In genomic region chr11:15118431-15118830, GRCh38 we compare ENCODE assay signal across 24 cellular contexts. TPM values are rescaled to one million over a fixed set of nuclear protein-coding genes. Genes with fewer than 3 reads are reported as not detected.
DNase-seq lines count a peak whose midpoint lies in the region; ATAC-seq and TF ChIP-seq lines count a peak whose summit lies in the region.
"Had no signal": no experiment of that assay in that cellular context is flagged by ENCODE, and none has a peak within 500 bp of the region (broad histone marks: within the 10 kb centered on the region; RNA-seq: fewer than 3 reads in every experiment).

No MANE protein-coding gene starts in this region.

- dilution Hi-C loops in IMR-90 (cut with HindIII; ENCODE audit: low sequenced_read_pairs, unreplicated experiment), result no loop called here

- ATAC-seq in GM19463 (IDR thresholded peaks at IDR 0.05; ENCODE audit: unreplicated experiment), result peak; percentile 41
- ATAC-seq in IMR-90 (ENCODE audit: low read depth), result no peak
- ATAC-seq in T-helper 17 cell, result no peak
- ATAC-seq in naive thymus-derived CD4-positive, alpha-beta T cell, result no peak
- ATAC-seq: upper lobe of right lung had no signal

- H4K5ac ChIP-seq in IMR-90 (ENCODE audit: low read depth, low read length), result no peak overlapping the region

- H3K27me3 ChIP-seq in IMR-90 (ENCODE audit: control insufficient read depth, insufficient read depth, low read length), result no peaks in the 10 kb centered on the region
- peaks cover 0 to 3% of the 10 kb centered on the region in 2 donors for H3K27me3 ChIP-seq in naive thymus-derived CD4-positive, alpha-beta T cell (ENCODE audit: control insufficient read depth in 2 of 2, insufficient read depth in 2 of 2, low read length in 2 of 2)
- H3K27me3 ChIP-seq: Peyer's patch, right atrium auricular region had no signal

- H3K9me3 Mint-ChIP-seq in T-helper 2 cell treated with Interferon-gamma antibody and Interleukin-4, amounts not matched to agents 5 μg/mL and 100 μg/mL, for 36 hours, result no peaks in the 10 kb centered on the region
- peaks cover 0 to 4% (median 0%) of the 10 kb centered on the region in 11 donors for H3K9me3 Mint-ChIP-seq in naive thymus-derived CD4-positive, alpha-beta T cell
- H3K9me3 Mint-ChIP-seq: HFFc6 had no signal

- peak overlapping the region; percentile 6; the same call in 1 of the 2 replicates for H2BK20ac ChIP-seq in IMR-90 (ENCODE audit: low read depth, low read length)

- H3K4ac ChIP-seq in IMR-90 (ENCODE audit: low read depth, low read length), result no peak overlapping the region

- H3K56ac ChIP-seq in IMR-90 (ENCODE audit: extremely low read depth, insufficient read depth, low read length), result no peak overlapping the region

- H3K27ac Mint-ChIP-seq in T-helper 2 cell treated with Interferon-gamma antibody and Interleukin-4, amounts not matched to agents 5 μg/mL and 100 μg/mL, for 36 hours, result no peak overlapping the region
- H3K27ac Mint-ChIP-seq in T-helper 17 cell, result no peak overlapping the region
- peak overlapping the region in 1 of 9 donors; percentile 78 for H3K27ac Mint-ChIP-seq in naive thymus-derived CD4-positive, alpha-beta T cell
- H3K27ac Mint-ChIP-seq: HFFc6 had no signal

- H3K36me3 ChIP-seq in IMR-90 (ENCODE audit: control insufficient read depth, insufficient read depth, low read length), result no peaks in the 10 kb centered on the region
- no peaks in the 10 kb centered on the region for H3K36me3 ChIP-seq in naive thymus-derived CD4-positive, alpha-beta T cell (ENCODE audit: control insufficient read depth in 2 of 3, insufficient read depth in 3 of 3, low read length in 3 of 3)
- H3K36me3 ChIP-seq: Peyer's patch, right atrium auricular region, stomach, upper lobe of right lung had no signal

- no peak overlapping the region for H3K27ac ChIP-seq in IMR-90 (ENCODE audit: insufficient read depth, low read length)
- no peak overlapping the region for H3K27ac ChIP-seq in naive thymus-derived CD4-positive, alpha-beta T cell (ENCODE audit: low read depth, low read length)
- H3K27ac ChIP-seq: HL-60, right atrium auricular region, SK-N-MC, stomach, upper lobe of right lung had no signal

- H2AFZ ChIP-seq in IMR-90 (replicated peaks; ENCODE audit: low read length, poor library complexity), result no peak overlapping the region

- H3K14ac ChIP-seq in IMR-90 (replicated peaks; ENCODE audit: low read depth, low read length), result peak overlapping the region; percentile 11; the same call in 1 of the 2 replicates

- peaks cover 19% of the 10 kb centered on the region for H3K4me1 Mint-ChIP-seq in T-helper 2 cell treated with Interferon-gamma antibody and Interleukin-4, amounts not matched to agents 5 μg/mL and 100 μg/mL, for 36 hours (ENCODE audit: low read depth)
- H3K4me1 Mint-ChIP-seq in T-helper 17 cell, result peaks cover 5% of the 10 kb centered on the region
- H3K4me1 Mint-ChIP-seq in naive thymus-derived CD4-positive, alpha-beta T cell, result peaks cover 4 to 42% (median 12%) of the 10 kb centered on the region in 7 donors

- H3K4me3 ChIP-seq in IMR-90 (ENCODE audit: insufficient read depth, low read depth, low read length), result no peak overlapping the region
- H3K4me3 ChIP-seq in naive thymus-derived CD4-positive, alpha-beta T cell (ENCODE audit: low read length), result no peak overlapping the region
- H3K4me3 ChIP-seq: Peyer's patch, right atrium auricular region, SK-N-MC, stomach, upper lobe of right lung had no signal

- peaks cover 8% of the 10 kb centered on the region for H3K4me1 ChIP-seq in IMR-90 (ENCODE audit: control insufficient read depth, insufficient read depth, low read length)
- no peaks in the 10 kb centered on the region for H3K4me1 ChIP-seq in naive thymus-derived CD4-positive, alpha-beta T cell (ENCODE audit: control insufficient read depth in 2 of 2, insufficient read depth in 2 of 2, low read length in 2 of 2)
- H3K4me1 ChIP-seq: upper lobe of right lung had no signal

- peaks cover 23% of the 10 kb centered on the region for H3K9me1 ChIP-seq in IMR-90 (ENCODE audit: insufficient read depth, low read length)

- H2BK15ac ChIP-seq in IMR-90 (ENCODE audit: low read depth, low read length), result peak overlapping the region; percentile 37; the same call in 1 of the 3 replicates

- H2AK5ac ChIP-seq in IMR-90 (ENCODE audit: low read depth, low read length), result no peak overlapping the region

- H3K9ac ChIP-seq in IMR-90 (ENCODE audit: low read depth, low read length), result no peak overlapping the region

- H4K8ac ChIP-seq in IMR-90 (ENCODE audit: low read depth in 2 of 2, low read length in 2 of 2), result no peak overlapping the region

- CTCF ChIA-PET in IMR-90 (lab: Yijun Ruan, JAX), result interaction anchor here (0.6 to 0.8 kb wide), 2 partner anchors 984 to 1411 kb away, joined by 3 read pairs; no protein-coding TSS in a partner anchor
- CTCF ChIA-PET in naive thymus-derived CD4-positive, alpha-beta T cell (lab: Charles Lee), result no interaction called here

- no peaks in the 10 kb centered on the region for H4K20me1 ChIP-seq in IMR-90 (ENCODE audit: insufficient read depth, low read length)

- DNase-seq in T-helper 2 cell treated with Interferon-gamma antibody and Interleukin-4, amounts not matched to agents 5 μg/mL and 100 μg/mL, for 36 hours (ENCODE audit: low spot score), result peak; percentile 30
- no peak for DNase-seq in T-helper 2 cell
- no peak for DNase-seq in IMR-90
- DNase-seq in kidney tubule cell (ENCODE audit: low spot score), result peak; percentile 61
- DNase-seq in epidermal melanocyte (ENCODE audit: insufficient read length, low spot score), result no peak
- DNase-seq in T-helper 17 cell, result no peak
- DNase-seq in naive thymus-derived CD4-positive, alpha-beta T cell, result no peak
- DNase-seq: 8988T; activated CD4-positive, alpha-beta T cell treated with anti-CD3 and anti-CD28 coated beads, Interleukin-2, amount 50 U/mL, for 4 hours; aorta; DMS 273 treated with DMSO at 0.1 percent for 48 hours; foreskin fibroblast; GF-D8; HFFc6; KG1; NCI-H1105; NCI-H82; Peyer's patch; stomach; upper lobe of right lung had no signal

- BruUV-seq in IMR-90 (replicated peaks; lab: Mats Ljungman, UMichigan), result no TSS peak

- peaks cover 0 to 21% of the 10 kb centered on the region in 2 experiments; a peak in 1 of 4 replicates for H3K79me1 ChIP-seq in IMR-90 (ENCODE audit: low read depth in 1 of 2, low read length in 2 of 2)

- peaks cover 39% of the 10 kb centered on the region for H3K27me3 Mint-ChIP-seq in T-helper 2 cell treated with Interferon-gamma antibody and Interleukin-4, amounts not matched to agents 5 μg/mL and 100 μg/mL, for 36 hours (ENCODE audit: low read depth)
- peaks cover 45% of the 10 kb centered on the region for H3K27me3 Mint-ChIP-seq in T-helper 17 cell
- peaks cover 45 to 67% (median 66%) of the 10 kb centered on the region in 5 donors for H3K27me3 Mint-ChIP-seq in naive thymus-derived CD4-positive, alpha-beta T cell

- H3K9me3 ChIP-seq in IMR-90 (ENCODE audit: control insufficient read depth, insufficient read depth, low read length) (no peaks in the 10 kb centered on the region), T-helper 17 cell (ENCODE audit: control insufficient read depth, low read length, poor library complexity, severe bottlenecking) (no peaks in the 10 kb centered on the region)
- no peaks in the 10 kb centered on the region for H3K9me3 ChIP-seq in naive thymus-derived CD4-positive, alpha-beta T cell (ENCODE audit: control insufficient read depth in 2 of 3, low read length in 3 of 3)
- H3K9me3 ChIP-seq: Peyer's patch, right atrium auricular region, stomach, upper lobe of right lung had no signal

- no peak overlapping the region for H2BK5ac ChIP-seq in IMR-90 (ENCODE audit: low read depth, low read length, poor library complexity, severe bottlenecking)

- H3K4me3 Mint-ChIP-seq in T-helper 2 cell treated with Interferon-gamma antibody and Interleukin-4, amounts not matched to agents 5 μg/mL and 100 μg/mL, for 36 hours, result no peak overlapping the region
- no peak overlapping the region for H3K4me3 Mint-ChIP-seq in T-helper 17 cell
- H3K4me3 Mint-ChIP-seq in naive thymus-derived CD4-positive, alpha-beta T cell, result peak overlapping the region in 1 of 10 donors; percentile 47
- H3K4me3 Mint-ChIP-seq: HFFc6 had no signal

- in situ Hi-C loops in IMR-90 (cut with MboI; ENCODE audit: low sequenced_read_pairs), result no loop called here

- no peak overlapping the region; the same call in 1 of the 2 replicates for H3K23ac ChIP-seq in IMR-90 (ENCODE audit: low read depth, low read length)

- no peak for TF ChIP-seq RAD21 in IMR-90 (IDR thresholded peaks at IDR 0.05; ENCODE audit: low read length)

- H4K91ac ChIP-seq in IMR-90 (ENCODE audit: insufficient read depth, low read depth, low read length), result no peak overlapping the region; the same call in 1 of the 2 replicates

- 0 out of 2 replicates have a peak overlapping the region, but pooled peaks have one; percentile 29 for H2BK120ac ChIP-seq in IMR-90 (ENCODE audit: low read depth, low read length)

- H3K18ac ChIP-seq in IMR-90 (ENCODE audit: low read depth, low read length), result no peak overlapping the region

- POLR2A ChIA-PET in IMR-90 (lab: Charles Lee; ENCODE audit: unreplicated experiment), result no interaction called here
- POLR2A ChIA-PET in naive thymus-derived CD4-positive, alpha-beta T cell (lab: Charles Lee), result no interaction called here

- no peak for TF ChIP-seq POLR2A in IMR-90 (IDR thresholded peaks at IDR 0.05; ENCODE audit: low read depth, low read length)

- no peak overlapping the region for H3K4me2 ChIP-seq in IMR-90 (ENCODE audit: low read depth, low read length)

- no peak for TF ChIP-seq CTCF in IMR-90 (conservative IDR thresholded peaks at IDR 0.05; ENCODE audit: low read depth, low read length)

- no peaks in the 10 kb centered on the region for H3K36me3 Mint-ChIP-seq in T-helper 2 cell treated with Interferon-gamma antibody and Interleukin-4, amounts not matched to agents 5 μg/mL and 100 μg/mL, for 36 hours (ENCODE audit: low read depth)
- H3K36me3 Mint-ChIP-seq in T-helper 17 cell (ENCODE audit: low read depth), result peaks cover 15% of the 10 kb centered on the region
- peaks cover 0 to 15% (median 0%) of the 10 kb centered on the region in 5 donors for H3K36me3 Mint-ChIP-seq in naive thymus-derived CD4-positive, alpha-beta T cell

- no peak overlapping the region for H2AK9ac ChIP-seq in IMR-90 (replicated peaks; ENCODE audit: low read depth, low read length, poor library complexity)

- intact Hi-C loops in IMR-90 (cut with micrococcal nuclease), result no loop called here
- intact Hi-C loops in naive thymus-derived CD4-positive, alpha-beta T cell (cut with micrococcal nuclease), result loop anchor here in 1 of 2 donors (1.0 kb wide), 1 partner anchor 8 kb away; no protein-coding TSS in a partner anchor

RNA-seq across cellular contexts. Expression of gene INSC, which starts 3.7 kb away (rescaled TPM):
- total RNA-seq in IMR-90 (2012; rRNA removed), result 0.56 and 1.4 TPM in 2 replicates
- polyA plus RNA-seq in IMR-90 (2012; rRNA removed), result 0.53 and 0.87 TPM in 2 replicates
- 0.42 and 0.49 TPM in 2 replicates for polyA plus RNA-seq in IMR-90 (2012; cell fraction: cytosol; rRNA removed)
- polyA plus RNA-seq in IMR-90 (2012; cell fraction: nucleus; rRNA removed; ENCODE audit: low replicate concordance), result 0.81 and 1.2 TPM in 2 replicates
- under 1 TPM in 1 of 2 donors, not detected in 1; 0.22 TPM for total RNA-seq in T-helper 17 cell
- total RNA-seq in naive thymus-derived CD4-positive, alpha-beta T cell, result under 1 TPM in 4 of 5 experiments, not detected in 1; 0.14 to 0.56 (median 0.19) TPM
- under 1 TPM in 1 of 2 donors, not detected in 1; 0.24 TPM for polyA plus RNA-seq in naive thymus-derived CD4-positive, alpha-beta T cell

RNA-seq across cellular contexts. Expression of gene CALCB, which starts 45.0 kb away (rescaled TPM):
- total RNA-seq in IMR-90 (2012; rRNA removed) (not detected in 2 replicates), T-helper 17 cell (under 1 TPM; 0.39 to 0.62 TPM)
- not detected in 2 replicates for polyA plus RNA-seq in IMR-90 (2012; rRNA removed)
- polyA plus RNA-seq in IMR-90 (2012; cell fraction: cytosol; rRNA removed), result not detected in 2 replicates
- 0.15 TPM in 1 of 2 replicates, not detected in the other for polyA plus RNA-seq in IMR-90 (2012; cell fraction: nucleus; rRNA removed; ENCODE audit: low replicate concordance)
- 1 to 10 TPM in 3 of 5 experiments, under 1 TPM in 2; 0.59 to 1.1 (median 1.0) TPM for total RNA-seq in naive thymus-derived CD4-positive, alpha-beta T cell
- polyA plus RNA-seq in naive thymus-derived CD4-positive, alpha-beta T cell, result under 1 TPM; 0.18 to 0.32 TPM
- total RNA-seq: HFFc6, right atrium auricular region, upper lobe of right lung had no signal
- polyA plus RNA-seq: aorta had no signal

Comparison
In these comparisons a context has a peak if more than half of its experiments do, and no peak if none do; other contexts are left out.
1. DNase-seq: peak in T-helper 2 cell treated with Interferon-gamma antibody and Interleukin-4, amounts not matched to agents 5 μg/mL and 100 μg/mL, for 36 hours (single experiment) and kidney tubule cell (single experiment); none in T-helper 2 cell (0 of 5), IMR-90 (single experiment), epidermal melanocyte (single experiment), T-helper 17 cell (0 of 3) and naive thymus-derived CD4-positive, alpha-beta T cell (0 of 9).